1 cellular context compared by ENCODE assay signal in the genomic region with DNA sequence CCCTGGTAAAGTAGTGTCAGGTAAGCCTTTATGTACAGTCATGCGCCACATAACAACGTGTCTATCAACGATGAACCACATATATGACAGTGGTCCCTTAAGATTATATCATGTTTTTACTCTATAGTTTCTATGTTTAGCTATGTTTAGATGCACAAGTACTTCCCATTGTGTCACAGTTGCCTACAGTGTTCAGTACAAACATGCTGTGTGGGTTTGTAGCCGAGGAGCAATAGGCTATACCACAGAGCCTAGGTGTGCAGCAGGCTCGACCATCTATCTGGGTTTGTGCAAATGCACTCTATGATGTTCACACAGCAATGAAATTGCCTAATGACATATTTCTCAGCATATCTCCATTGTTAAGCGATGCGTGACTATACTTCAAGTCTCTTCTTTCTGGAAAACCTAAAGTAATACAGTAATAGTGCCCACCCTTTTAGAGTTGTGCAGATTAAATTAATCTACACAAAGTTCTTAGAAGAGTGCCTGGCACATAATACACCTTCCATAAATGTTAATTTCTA.
TF ChIP-seq lines count a peak whose summit lies in the region.

No MANE protein-coding gene starts in this region.

TF ChIP-seq in A549, 52 proteins besides CTCF, POLR2A, EP300 and RAD21 (continued from another document):
- no peak for TF ChIP-seq FOSL2 (IDR thresholded peaks at IDR 0.05)
- no peak for TF ChIP-seq FOSL2 (CRISPR knock-in tag; IDR thresholded peaks at IDR 0.05)
- no peak for TF ChIP-seq ESRRA (IDR thresholded peaks at IDR 0.05; ENCODE audit: borderline replicate concordance, low read length)
- TF ChIP-seq KDM1A (IDR thresholded peaks at IDR 0.05; ENCODE audit: low read depth): no peak
- no peak for TF ChIP-seq PBX3 (IDR thresholded peaks at IDR 0.05)
- no peak for TF ChIP-seq HOXA7 (CRISPR knock-in tag; IDR thresholded peaks at IDR 0.05)
- no peak for TF ChIP-seq USF2 (IDR thresholded peaks at IDR 0.05)
- TF ChIP-seq POLR2AphosphoS2 (conservative IDR thresholded peaks at IDR 0.05; ENCODE audit: low read length): no peak
- TF ChIP-seq SREBF2 (IDR thresholded peaks at IDR 0.05): no peak
